ENCODE assay signal across 1 cellular context in the genomic region with DNA sequence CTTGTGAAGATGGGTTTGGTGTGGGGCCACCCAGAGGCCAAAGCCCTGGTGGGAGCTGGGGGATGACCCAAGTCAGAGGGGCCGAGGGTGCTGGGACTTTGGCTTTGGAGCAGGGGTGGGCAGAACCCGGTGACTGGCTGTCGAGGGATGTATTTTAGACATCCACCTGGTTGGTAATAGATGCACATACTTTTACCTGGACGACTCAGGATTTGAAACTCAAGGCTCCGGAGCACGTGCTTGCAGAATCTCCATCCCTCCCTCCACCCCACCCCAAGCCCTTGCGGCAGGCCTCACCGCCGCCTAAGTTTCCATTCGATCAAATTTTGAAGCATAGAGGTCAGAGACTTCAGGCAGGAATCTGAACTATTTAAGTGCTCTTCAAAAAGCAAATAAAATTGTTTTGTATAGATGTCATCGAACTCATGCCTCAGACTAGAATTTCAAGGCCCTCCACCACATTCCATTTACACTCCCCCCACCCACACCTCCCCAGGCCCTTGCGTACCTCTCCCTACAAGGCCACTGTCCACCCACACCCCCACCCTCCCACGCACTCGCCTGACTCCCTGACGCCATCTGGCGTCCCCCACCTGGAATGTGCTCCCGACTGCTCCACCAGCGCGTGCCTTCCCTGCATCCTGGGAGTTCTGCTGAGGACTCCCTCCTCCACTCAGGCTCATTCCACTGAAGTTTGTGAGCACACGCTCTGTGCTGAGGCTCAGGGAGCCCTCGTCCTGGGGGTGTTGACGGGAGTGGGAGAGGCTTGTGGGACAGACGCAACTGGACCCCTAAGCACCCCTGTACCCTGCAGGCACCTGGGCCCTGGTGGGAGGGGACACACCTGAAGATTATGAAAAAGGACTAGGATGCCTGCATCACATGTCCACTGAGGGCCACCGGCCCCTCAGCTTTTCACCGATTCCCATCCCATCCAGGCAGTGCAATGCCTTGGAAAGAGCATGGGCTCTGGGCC.
TF ChIP-seq lines count a peak whose summit lies in the region.

No MANE protein-coding gene starts in this region.

TF ChIP-seq in HepG2, 621 proteins besides CTCF, POLR2A, EP300 and RAD21 (continued from another document and continues in another):
- TF ChIP-seq, protein P1, sequence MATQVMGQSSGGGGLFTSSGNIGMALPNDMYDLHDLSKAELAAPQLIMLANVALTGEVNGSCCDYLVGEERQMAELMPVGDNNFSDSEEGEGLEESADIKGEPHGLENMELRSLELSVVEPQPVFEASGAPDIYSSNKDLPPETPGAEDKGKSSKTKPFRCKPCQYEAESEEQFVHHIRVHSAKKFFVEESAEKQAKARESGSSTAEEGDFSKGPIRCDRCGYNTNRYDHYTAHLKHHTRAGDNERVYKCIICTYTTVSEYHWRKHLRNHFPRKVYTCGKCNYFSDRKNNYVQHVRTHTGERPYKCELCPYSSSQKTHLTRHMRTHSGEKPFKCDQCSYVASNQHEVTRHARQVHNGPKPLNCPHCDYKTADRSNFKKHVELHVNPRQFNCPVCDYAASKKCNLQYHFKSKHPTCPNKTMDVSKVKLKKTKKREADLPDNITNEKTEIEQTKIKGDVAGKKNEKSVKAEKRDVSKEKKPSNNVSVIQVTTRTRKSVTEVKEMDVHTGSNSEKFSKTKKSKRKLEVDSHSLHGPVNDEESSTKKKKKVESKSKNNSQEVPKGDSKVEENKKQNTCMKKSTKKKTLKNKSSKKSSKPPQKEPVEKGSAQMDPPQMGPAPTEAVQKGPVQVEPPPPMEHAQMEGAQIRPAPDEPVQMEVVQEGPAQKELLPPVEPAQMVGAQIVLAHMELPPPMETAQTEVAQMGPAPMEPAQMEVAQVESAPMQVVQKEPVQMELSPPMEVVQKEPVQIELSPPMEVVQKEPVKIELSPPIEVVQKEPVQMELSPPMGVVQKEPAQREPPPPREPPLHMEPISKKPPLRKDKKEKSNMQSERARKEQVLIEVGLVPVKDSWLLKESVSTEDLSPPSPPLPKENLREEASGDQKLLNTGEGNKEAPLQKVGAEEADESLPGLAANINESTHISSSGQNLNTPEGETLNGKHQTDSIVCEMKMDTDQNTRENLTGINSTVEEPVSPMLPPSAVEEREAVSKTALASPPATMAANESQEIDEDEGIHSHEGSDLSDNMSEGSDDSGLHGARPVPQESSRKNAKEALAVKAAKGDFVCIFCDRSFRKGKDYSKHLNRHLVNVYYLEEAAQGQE (IDR thresholded peaks at IDR 0.05; ENCODE audit: borderline replicate concordance in 1 of 2, low read depth in 1 of 2, low read length in 2 of 2), result no peak
- TF ChIP-seq, protein P2, sequence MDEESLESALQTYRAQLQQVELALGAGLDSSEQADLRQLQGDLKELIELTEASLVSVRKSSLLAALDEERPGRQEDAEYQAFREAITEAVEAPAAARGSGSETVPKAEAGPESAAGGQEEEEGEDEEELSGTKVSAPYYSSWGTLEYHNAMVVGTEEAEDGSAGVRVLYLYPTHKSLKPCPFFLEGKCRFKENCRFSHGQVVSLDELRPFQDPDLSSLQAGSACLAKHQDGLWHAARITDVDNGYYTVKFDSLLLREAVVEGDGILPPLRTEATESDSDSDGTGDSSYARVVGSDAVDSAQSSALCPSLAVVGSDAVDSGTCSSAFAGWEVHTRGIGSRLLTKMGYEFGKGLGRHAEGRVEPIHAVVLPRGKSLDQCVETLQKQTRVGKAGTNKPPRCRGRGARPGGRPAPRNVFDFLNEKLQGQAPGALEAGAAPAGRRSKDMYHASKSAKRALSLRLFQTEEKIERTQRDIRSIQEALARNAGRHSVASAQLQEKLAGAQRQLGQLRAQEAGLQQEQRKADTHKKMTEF (CRISPR knock-in tag; IDR thresholded peaks at IDR 0.05), result peak; percentile 71
- no peak for TF ChIP-seq RFX3 (CRISPR knock-in tag; IDR thresholded peaks at IDR 0.05)
- TF ChIP-seq, protein P3, sequence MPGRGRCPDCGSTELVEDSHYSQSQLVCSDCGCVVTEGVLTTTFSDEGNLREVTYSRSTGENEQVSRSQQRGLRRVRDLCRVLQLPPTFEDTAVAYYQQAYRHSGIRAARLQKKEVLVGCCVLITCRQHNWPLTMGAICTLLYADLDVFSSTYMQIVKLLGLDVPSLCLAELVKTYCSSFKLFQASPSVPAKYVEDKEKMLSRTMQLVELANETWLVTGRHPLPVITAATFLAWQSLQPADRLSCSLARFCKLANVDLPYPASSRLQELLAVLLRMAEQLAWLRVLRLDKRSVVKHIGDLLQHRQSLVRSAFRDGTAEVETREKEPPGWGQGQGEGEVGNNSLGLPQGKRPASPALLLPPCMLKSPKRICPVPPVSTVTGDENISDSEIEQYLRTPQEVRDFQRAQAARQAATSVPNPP (CRISPR knock-in tag; IDR thresholded peaks at IDR 0.05), result no peak
- no peak for TF ChIP-seq PTBP1 (IDR thresholded peaks at IDR 0.05; ENCODE audit: low read depth, low read length, poor library complexity, severe bottlenecking)
- TF ChIP-seq ZNF207 (IDR thresholded peaks at IDR 0.05; ENCODE audit: borderline replicate concordance), result no peak
- no peak for TF ChIP-seq ZMAT3 (CRISPR knock-in tag; conservative IDR thresholded peaks at IDR 0.05)
- TF ChIP-seq ZNF468 (CRISPR knock-in tag; IDR thresholded peaks at IDR 0.05), result no peak
- no peak for TF ChIP-seq ZNF264 (CRISPR knock-in tag; IDR thresholded peaks at IDR 0.05)
- TF ChIP-seq, protein P4, sequence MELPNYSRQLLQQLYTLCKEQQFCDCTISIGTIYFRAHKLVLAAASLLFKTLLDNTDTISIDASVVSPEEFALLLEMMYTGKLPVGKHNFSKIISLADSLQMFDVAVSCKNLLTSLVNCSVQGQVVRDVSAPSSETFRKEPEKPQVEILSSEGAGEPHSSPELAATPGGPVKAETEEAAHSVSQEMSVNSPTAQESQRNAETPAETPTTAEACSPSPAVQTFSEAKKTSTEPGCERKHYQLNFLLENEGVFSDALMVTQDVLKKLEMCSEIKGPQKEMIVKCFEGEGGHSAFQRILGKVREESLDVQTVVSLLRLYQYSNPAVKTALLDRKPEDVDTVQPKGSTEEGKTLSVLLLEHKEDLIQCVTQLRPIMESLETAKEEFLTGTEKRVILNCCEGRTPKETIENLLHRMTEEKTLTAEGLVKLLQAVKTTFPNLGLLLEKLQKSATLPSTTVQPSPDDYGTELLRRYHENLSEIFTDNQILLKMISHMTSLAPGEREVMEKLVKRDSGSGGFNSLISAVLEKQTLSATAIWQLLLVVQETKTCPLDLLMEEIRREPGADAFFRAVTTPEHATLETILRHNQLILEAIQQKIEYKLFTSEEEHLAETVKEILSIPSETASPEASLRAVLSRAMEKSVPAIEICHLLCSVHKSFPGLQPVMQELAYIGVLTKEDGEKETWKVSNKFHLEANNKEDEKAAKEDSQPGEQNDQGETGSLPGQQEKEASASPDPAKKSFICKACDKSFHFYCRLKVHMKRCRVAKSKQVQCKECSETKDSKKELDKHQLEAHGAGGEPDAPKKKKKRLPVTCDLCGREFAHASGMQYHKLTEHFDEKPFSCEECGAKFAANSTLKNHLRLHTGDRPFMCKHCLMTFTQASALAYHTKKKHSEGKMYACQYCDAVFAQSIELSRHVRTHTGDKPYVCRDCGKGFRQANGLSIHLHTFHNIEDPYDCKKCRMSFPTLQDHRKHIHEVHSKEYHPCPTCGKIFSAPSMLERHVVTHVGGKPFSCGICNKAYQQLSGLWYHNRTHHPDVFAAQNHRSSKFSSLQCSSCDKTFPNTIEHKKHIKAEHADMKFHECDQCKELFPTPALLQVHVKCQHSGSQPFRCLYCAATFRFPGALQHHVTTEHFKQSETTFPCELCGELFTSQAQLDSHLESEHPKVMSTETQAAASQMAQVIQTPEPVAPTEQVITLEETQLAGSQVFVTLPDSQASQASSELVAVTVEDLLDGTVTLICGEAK (IDR thresholded peaks at IDR 0.05), result no peak
- TF ChIP-seq, protein P4 (CRISPR knock-in tag; IDR thresholded peaks at IDR 0.05), result no peak
- TF ChIP-seq SIX4 (CRISPR knock-in tag; IDR thresholded peaks at IDR 0.05), result 0 out of 2 replicates have a peak, but pooled peaks have one; percentile 38
- no peak for TF ChIP-seq RFXAP (CRISPR knock-in tag; IDR thresholded peaks at IDR 0.05; ENCODE audit: borderline replicate concordance)
- TF ChIP-seq ZNF558 (CRISPR knock-in tag; IDR thresholded peaks at IDR 0.05; ENCODE audit: borderline replicate concordance), result no peak
- TF ChIP-seq SCMH1 (CRISPR knock-in tag; IDR thresholded peaks at IDR 0.05; ENCODE audit: borderline replicate concordance), result no peak
- TF ChIP-seq STAG1 (CRISPR knock-in tag; IDR thresholded peaks at IDR 0.05), result peak; percentile 81
- no peak for TF ChIP-seq ZNF737 (CRISPR knock-in tag; IDR thresholded peaks at IDR 0.05; ENCODE audit: borderline replicate concordance)
- TF ChIP-seq POLR2AphosphoS2 (IDR thresholded peaks at IDR 0.05; ENCODE audit: low read depth, low read length), result peak; percentile 49; the same call in 1 of the 2 replicates
- no peak for TF ChIP-seq ATM (IDR thresholded peaks at IDR 0.05; ENCODE audit: borderline replicate concordance)
- no peak for TF ChIP-seq AKAP8 (CRISPR knock-in tag; IDR thresholded peaks at IDR 0.05)
- TF ChIP-seq ADNP (CRISPR knock-in tag; IDR thresholded peaks at IDR 0.05), result no peak
- TF ChIP-seq ZNF33A (CRISPR knock-in tag; IDR thresholded peaks at IDR 0.05; ENCODE audit: borderline replicate concordance), result no peak
- TF ChIP-seq, protein P5, sequence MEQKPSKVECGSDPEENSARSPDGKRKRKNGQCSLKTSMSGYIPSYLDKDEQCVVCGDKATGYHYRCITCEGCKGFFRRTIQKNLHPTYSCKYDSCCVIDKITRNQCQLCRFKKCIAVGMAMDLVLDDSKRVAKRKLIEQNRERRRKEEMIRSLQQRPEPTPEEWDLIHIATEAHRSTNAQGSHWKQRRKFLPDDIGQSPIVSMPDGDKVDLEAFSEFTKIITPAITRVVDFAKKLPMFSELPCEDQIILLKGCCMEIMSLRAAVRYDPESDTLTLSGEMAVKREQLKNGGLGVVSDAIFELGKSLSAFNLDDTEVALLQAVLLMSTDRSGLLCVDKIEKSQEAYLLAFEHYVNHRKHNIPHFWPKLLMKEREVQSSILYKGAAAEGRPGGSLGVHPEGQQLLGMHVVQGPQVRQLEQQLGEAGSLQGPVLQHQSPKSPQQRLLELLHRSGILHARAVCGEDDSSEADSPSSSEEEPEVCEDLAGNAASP (CRISPR knock-in tag; IDR thresholded peaks at IDR 0.05; ENCODE audit: borderline replicate concordance), result no peak
- no peak for TF ChIP-seq SP2 (CRISPR knock-in tag; IDR thresholded peaks at IDR 0.05)
- 0 out of 2 replicates have a peak, but pooled peaks have one; percentile 36 for TF ChIP-seq ZNF263 (CRISPR knock-in tag; IDR thresholded peaks at IDR 0.05)
- TF ChIP-seq ZBTB20 (CRISPR knock-in tag; IDR thresholded peaks at IDR 0.05; ENCODE audit: borderline replicate concordance, low read depth), result no peak
- peak; percentile 52 for TF ChIP-seq ZFY (CRISPR knock-in tag; IDR thresholded peaks at IDR 0.05)
- TF ChIP-seq ZFAT (CRISPR knock-in tag; conservative IDR thresholded peaks at IDR 0.05), result no peak
- no peak for TF ChIP-seq ZKSCAN1 (IDR thresholded peaks at IDR 0.05; ENCODE audit: low read length)
- TF ChIP-seq HOXD1 (CRISPR knock-in tag; IDR thresholded peaks at IDR 0.05), result peak; percentile 65; the same call in 1 of the 2 replicates
- TF ChIP-seq, protein P6, sequence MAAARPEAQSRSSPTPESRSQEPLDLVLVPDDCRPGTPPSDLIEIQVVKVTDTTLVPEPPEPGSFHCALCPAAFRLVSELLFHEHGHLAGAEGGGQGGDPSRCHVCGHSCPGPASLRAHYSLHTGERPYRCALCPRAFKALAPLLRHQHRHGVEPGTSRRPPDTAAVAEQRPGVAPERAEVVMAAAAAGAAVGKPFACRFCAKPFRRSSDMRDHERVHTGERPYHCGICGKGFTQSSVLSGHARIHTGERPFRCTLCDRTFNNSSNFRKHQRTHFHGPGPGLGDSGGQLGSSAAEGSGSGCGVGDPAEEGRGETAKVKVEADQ (CRISPR knock-in tag; IDR thresholded peaks at IDR 0.05; ENCODE audit: borderline replicate concordance), result no peak
- TF ChIP-seq, protein P7, sequence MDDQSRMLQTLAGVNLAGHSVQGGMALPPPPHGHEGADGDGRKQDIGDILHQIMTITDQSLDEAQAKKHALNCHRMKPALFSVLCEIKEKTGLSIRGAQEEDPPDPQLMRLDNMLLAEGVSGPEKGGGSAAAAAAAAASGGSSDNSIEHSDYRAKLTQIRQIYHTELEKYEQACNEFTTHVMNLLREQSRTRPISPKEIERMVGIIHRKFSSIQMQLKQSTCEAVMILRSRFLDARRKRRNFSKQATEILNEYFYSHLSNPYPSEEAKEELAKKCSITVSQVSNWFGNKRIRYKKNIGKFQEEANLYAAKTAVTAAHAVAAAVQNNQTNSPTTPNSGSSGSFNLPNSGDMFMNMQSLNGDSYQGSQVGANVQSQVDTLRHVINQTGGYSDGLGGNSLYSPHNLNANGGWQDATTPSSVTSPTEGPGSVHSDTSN (CRISPR knock-in tag; IDR thresholded peaks at IDR 0.05; ENCODE audit: borderline replicate concordance), result no peak
- TF ChIP-seq SOX5 (CRISPR knock-in tag; IDR thresholded peaks at IDR 0.05; ENCODE audit: borderline replicate concordance), result peak; percentile 30; the same call in 1 of the 2 replicates
- peak; percentile 68; the same call in 1 of the 2 replicates for TF ChIP-seq MYC (CRISPR knock-in tag; IDR thresholded peaks at IDR 0.05; ENCODE audit: borderline replicate concordance)
- TF ChIP-seq RFX1 (IDR thresholded peaks at IDR 0.05), result no peak
- TF ChIP-seq NRL (CRISPR knock-in tag; IDR thresholded peaks at IDR 0.05; ENCODE audit: borderline replicate concordance), result no peak
- peak; percentile 87 for TF ChIP-seq MED1 (CRISPR knock-in tag; IDR thresholded peaks at IDR 0.05)
- no peak; the same call in 1 of the 2 replicates for TF ChIP-seq CBX5 (CRISPR knock-in tag; IDR thresholded peaks at IDR 0.05; ENCODE audit: borderline replicate concordance)
